Comparison of ENCODE assay signal across 27 cellular contexts in the genomic region with DNA sequence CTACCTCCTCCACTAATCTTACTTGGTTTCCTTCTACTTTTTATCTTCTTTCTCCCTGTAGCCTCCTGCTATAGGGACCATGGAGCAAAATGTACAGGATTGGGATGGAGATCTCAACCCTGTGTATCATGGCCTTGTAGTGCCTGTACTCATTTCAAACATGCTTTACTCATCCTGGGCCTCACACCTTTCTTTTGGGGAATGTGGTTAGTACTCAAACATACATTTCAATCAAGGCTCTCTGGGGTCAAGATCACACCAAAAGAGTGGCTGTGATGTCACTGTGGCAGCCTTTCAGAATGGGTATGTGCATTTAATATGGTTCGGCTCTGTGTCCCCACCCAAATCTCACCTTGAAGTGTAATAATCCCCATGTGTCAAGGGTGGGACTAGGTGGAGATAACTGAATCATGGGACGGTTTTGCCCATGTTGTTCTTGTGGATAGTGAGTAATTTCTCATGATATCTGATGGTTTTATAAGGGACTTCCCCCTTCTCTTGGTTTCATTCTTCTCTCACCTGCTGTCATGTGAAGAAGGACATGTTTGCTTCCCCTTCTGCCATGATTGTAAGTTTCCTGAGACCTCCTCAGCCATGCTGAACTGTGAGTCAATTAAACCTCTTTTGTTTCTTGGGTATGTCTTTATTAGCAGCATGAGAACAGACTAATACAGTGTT.
"Had no signal": no experiment of that assay in that cellular context is flagged by ENCODE, and none has a peak within 500 bp of the region (broad histone marks: within the 10 kb centered on the region; RNA-seq: fewer than 3 reads in every experiment).

No MANE protein-coding gene starts in this region.

- FAIRE-seq: endometrium, pancreas had no signal

- H3K4me2 ChIP-seq: smooth muscle cell had no signal

- H3K27me3 ChIP-seq: adrenal gland, body of pancreas, colonic mucosa, esophagus squamous epithelium, heart right ventricle, pancreas, stomach, thyroid gland, upper lobe of right lung had no signal

- H3K4me1 ChIP-seq: colonic mucosa, esophagus squamous epithelium, prostate gland, stomach, thyroid gland, upper lobe of right lung had no signal

- H3K27ac Mint-ChIP-seq: memory B cell; naive thymus-derived CD8-positive, alpha-beta T cell had no signal

- DNase-seq: activated CD4-positive, alpha-beta T cell treated with anti-CD3 and anti-CD28 coated beads, Interleukin-2, amount 50 U/mL, for 4 hours; activated CD4-positive, CD25-positive, alpha-beta regulatory T cell treated with anti-CD3 and anti-CD28 coated beads, Interleukin-2, amount 50 U/mL, for 72 hours; activated naive CD4-positive, alpha-beta T cell; adrenal gland; aorta; body of pancreas; cerebellar nuclear complex; effector CD8-positive, alpha-beta T cell; esophagus squamous epithelium; foreskin melanocyte; heart right ventricle; naive thymus-derived CD8-positive, alpha-beta T cell; nucleus accumbens; pancreas; retina; stimulated activated CD4-positive, alpha-beta T cell treated with anti-CD3 and anti-CD28 coated beads, Interleukin-4, amount 100 ng/mL, for 1 hour; stomach; T-helper 2 cell; thyroid gland; upper lobe of right lung had no signal

- H3K4me1 Mint-ChIP-seq: memory B cell, neural crest cell had no signal

- H3K4me3 Mint-ChIP-seq: memory B cell; naive thymus-derived CD8-positive, alpha-beta T cell; neural crest cell had no signal

- H3K27ac ChIP-seq: adrenal gland, body of pancreas, epithelial cell of prostate, esophagus squamous epithelium, heart right ventricle, pancreas, prostate gland, stomach, thyroid gland, upper lobe of right lung had no signal

- H3K4me3 ChIP-seq: adrenal gland, body of pancreas, colonic mucosa, esophagus squamous epithelium, heart right ventricle, pancreas, prostate gland, smooth muscle cell, stomach, thyroid gland, upper lobe of right lung had no signal

- H3K36me3 ChIP-seq: adrenal gland, colonic mucosa, heart right ventricle, pancreas, prostate gland, stomach, thyroid gland, upper lobe of right lung had no signal

- ATAC-seq: body of pancreas; heart right ventricle; naive thymus-derived CD8-positive, alpha-beta T cell; pancreas; upper lobe of right lung had no signal

- H3K9me3 ChIP-seq: adrenal gland, body of pancreas, colonic mucosa, esophagus squamous epithelium, pancreas, prostate gland, thyroid gland, upper lobe of right lung had no signal

- H3K27me3 Mint-ChIP-seq: memory B cell; naive thymus-derived CD8-positive, alpha-beta T cell had no signal
